ENCODE assay signal across 27 cellular contexts in the genomic region with DNA sequence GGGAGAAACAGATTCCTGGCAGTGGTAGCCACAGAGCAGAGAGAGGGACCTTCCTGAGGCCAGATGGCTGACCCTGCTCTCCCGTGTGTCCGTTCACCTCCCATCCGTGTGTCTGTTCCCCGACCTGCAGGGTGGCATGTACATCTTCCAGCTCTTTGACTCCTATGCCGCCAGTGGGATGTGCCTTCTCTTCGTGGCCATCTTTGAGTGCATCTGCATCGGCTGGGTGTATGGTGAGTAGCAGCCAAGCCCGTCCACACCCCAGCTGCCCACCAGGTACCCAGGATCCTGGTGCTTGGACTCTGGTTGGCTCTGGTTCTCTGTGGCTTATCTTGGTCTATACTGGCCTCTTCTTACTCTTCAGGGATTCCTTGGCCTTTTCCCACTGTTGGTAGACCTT. TPM values are rescaled to one million over a fixed set of nuclear protein-coding genes. Genes with fewer than 3 reads are reported as not detected.
"Had no signal": no experiment of that assay in that cellular context is flagged by ENCODE, and none has a peak within 500 bp of the region (broad histone marks: within the 10 kb centered on the region; RNA-seq: fewer than 3 reads in every experiment).

No MANE protein-coding gene starts in this region.

- DNase-seq: activated B cell treated with CpG ODN at 0.5 μM for 24 hours; activated CD4-positive, alpha-beta memory T cell treated with anti-CD3 and anti-CD28 coated beads, Interleukin-2, amount 10 ng/mL, durations not matched to agents 7 days and 5 days; activated CD4-positive, alpha-beta T cell treated with anti-CD3 and anti-CD28 coated beads for 4 hours; activated CD8-positive, alpha-beta memory T cell treated with anti-CD3 and anti-CD28 coated beads, Interleukin-2, amount 10 ng/mL, durations not matched to agents 7 days and 5 days; activated naive CD4-positive, alpha-beta T cell treated with anti-CD3 and anti-CD28 coated beads, Interleukin-2, amount 10 ng/mL, durations not matched to agents 7 days and 5 days; activated naive CD8-positive, alpha-beta T cell treated with anti-CD3 and anti-CD28 coated beads, Interleukin-2, amount 50 U/mL, for 24 hours; anterior cingulate cortex; cerebellar nuclear complex; cortex of kidney; effector CD4-positive, alpha-beta T cell; nephron progenitor cell; occipital lobe; stimulated activated CD4-positive, alpha-beta T cell treated with anti-CD3 and anti-CD28 coated beads, Interleukin-4, amount 100 ng/mL, for 24 hours; T-helper 1 cell; T-helper 9 cell; testis had no signal

- H3K4me3 Mint-ChIP-seq: activated B cell treated with CpG ODN at 0.5 μM for 24 hours; activated CD4-positive, alpha-beta memory T cell treated with anti-CD3 and anti-CD28 coated beads, Interleukin-2, amount 10 ng/mL, durations not matched to agents 7 days and 5 days; activated CD8-positive, alpha-beta memory T cell treated with anti-CD3 and anti-CD28 coated beads, Interleukin-2, amount 10 ng/mL, durations not matched to agents 7 days and 5 days; activated naive CD4-positive, alpha-beta T cell treated with anti-CD3 and anti-CD28 coated beads, Interleukin-2, amount 10 ng/mL, durations not matched to agents 7 days and 5 days; activated naive CD8-positive, alpha-beta T cell treated with anti-CD3 and anti-CD28 coated beads, Interleukin-2, amount 50 U/mL, for 24 hours; activated T-helper 17 cell treated with anti-CD3 and anti-CD28 coated beads, Interleukin-2, amount 50 U/mL, for 72 hours; mesothelial cell of epicardium; nephron progenitor cell; stimulated activated effector memory CD8-positive, alpha-beta T cell treated with anti-CD3 and anti-CD28 coated beads, Interleukin-12 subunit alpha, Interleukin-12 subunit beta, amount 100 ng/mL, for 72 hours; type B pancreatic cell had no signal

- H3K4me3 ChIP-seq: esophagus muscularis mucosa, lung, prostate gland, right atrium auricular region, smooth muscle cell, testis had no signal

- H3K4me2 ChIP-seq: smooth muscle cell had no signal

- H3K27me3 Mint-ChIP-seq: activated CD4-positive, alpha-beta memory T cell treated with anti-CD3 and anti-CD28 coated beads, Interleukin-2, amount 10 ng/mL, durations not matched to agents 7 days and 5 days; activated CD8-positive, alpha-beta memory T cell treated with anti-CD3 and anti-CD28 coated beads, Interleukin-2, amount 10 ng/mL, durations not matched to agents 7 days and 5 days; activated naive CD4-positive, alpha-beta T cell treated with anti-CD3 and anti-CD28 coated beads, Interleukin-2, amount 10 ng/mL, durations not matched to agents 7 days and 5 days; activated T-helper 17 cell treated with anti-CD3 and anti-CD28 coated beads, Interleukin-2, amount 50 U/mL, for 72 hours had no signal

- H3K9me3 Mint-ChIP-seq: activated B cell treated with CpG ODN at 0.5 μM for 24 hours; activated CD4-positive, alpha-beta memory T cell treated with anti-CD3 and anti-CD28 coated beads, Interleukin-2, amount 10 ng/mL, durations not matched to agents 7 days and 5 days; activated naive CD4-positive, alpha-beta T cell treated with anti-CD3 and anti-CD28 coated beads, Interleukin-2, amount 10 ng/mL, durations not matched to agents 7 days and 5 days; activated naive CD8-positive, alpha-beta T cell treated with anti-CD3 and anti-CD28 coated beads, Interleukin-2, amount 50 U/mL, for 24 hours; activated T-helper 17 cell treated with anti-CD3 and anti-CD28 coated beads, Interleukin-2, amount 50 U/mL, for 72 hours; mesothelial cell of epicardium; nephron progenitor cell; stimulated activated effector memory CD8-positive, alpha-beta T cell treated with anti-CD3 and anti-CD28 coated beads, Interleukin-12 subunit alpha, Interleukin-12 subunit beta, amount 100 ng/mL, for 72 hours; type B pancreatic cell had no signal

- H3K4me1 ChIP-seq: prostate gland, right atrium auricular region had no signal

- H3K9me3 ChIP-seq: esophagus muscularis mucosa, prostate gland, right atrium auricular region, testis had no signal

- H3K36me3 ChIP-seq: esophagus muscularis mucosa, prostate gland, right atrium auricular region had no signal

- H3K27me3 ChIP-seq: right atrium auricular region, testis had no signal

- H3K36me3 Mint-ChIP-seq: activated CD8-positive, alpha-beta memory T cell treated with anti-CD3 and anti-CD28 coated beads, Interleukin-2, amount 10 ng/mL, durations not matched to agents 7 days and 5 days; activated naive CD4-positive, alpha-beta T cell treated with anti-CD3 and anti-CD28 coated beads, Interleukin-2, amount 10 ng/mL, durations not matched to agents 7 days and 5 days; mesothelial cell of epicardium; stimulated activated effector memory CD8-positive, alpha-beta T cell treated with anti-CD3 and anti-CD28 coated beads, Interleukin-12 subunit alpha, Interleukin-12 subunit beta, amount 100 ng/mL, for 72 hours; type B pancreatic cell had no signal

- ATAC-seq: activated CD8-positive, alpha-beta memory T cell treated with anti-CD3 and anti-CD28 coated beads, Interleukin-2, amount 10 ng/mL, durations not matched to agents 7 days and 5 days; activated naive CD8-positive, alpha-beta T cell treated with anti-CD3 and anti-CD28 coated beads, Interleukin-2, amount 50 U/mL, for 24 hours; activated T-helper 17 cell treated with anti-CD3 and anti-CD28 coated beads, Interleukin-2, amount 50 U/mL, for 72 hours; left colon; stimulated activated effector memory CD8-positive, alpha-beta T cell treated with anti-CD3 and anti-CD28 coated beads, Interleukin-12 subunit alpha, Interleukin-12 subunit beta, amount 100 ng/mL, for 72 hours had no signal

- H3K27ac ChIP-seq: esophagus muscularis mucosa, prostate gland, right atrium auricular region, testis had no signal

- H3K27ac Mint-ChIP-seq: activated B cell treated with CpG ODN at 0.5 μM for 24 hours; activated CD4-positive, alpha-beta memory T cell treated with anti-CD3 and anti-CD28 coated beads, Interleukin-2, amount 10 ng/mL, durations not matched to agents 7 days and 5 days; activated CD8-positive, alpha-beta memory T cell treated with anti-CD3 and anti-CD28 coated beads, Interleukin-2, amount 10 ng/mL, durations not matched to agents 7 days and 5 days; activated naive CD4-positive, alpha-beta T cell treated with anti-CD3 and anti-CD28 coated beads, Interleukin-2, amount 10 ng/mL, durations not matched to agents 7 days and 5 days; activated naive CD8-positive, alpha-beta T cell treated with anti-CD3 and anti-CD28 coated beads, Interleukin-2, amount 50 U/mL, for 24 hours; activated T-helper 17 cell treated with anti-CD3 and anti-CD28 coated beads, Interleukin-2, amount 50 U/mL, for 72 hours; mesothelial cell of epicardium; nephron progenitor cell; stimulated activated effector memory CD8-positive, alpha-beta T cell treated with anti-CD3 and anti-CD28 coated beads, Interleukin-12 subunit alpha, Interleukin-12 subunit beta, amount 100 ng/mL, for 72 hours; type B pancreatic cell had no signal

- H3K4me1 Mint-ChIP-seq: activated B cell treated with CpG ODN at 0.5 μM for 24 hours; activated CD4-positive, alpha-beta memory T cell treated with anti-CD3 and anti-CD28 coated beads, Interleukin-2, amount 10 ng/mL, durations not matched to agents 7 days and 5 days; activated CD8-positive, alpha-beta memory T cell treated with anti-CD3 and anti-CD28 coated beads, Interleukin-2, amount 10 ng/mL, durations not matched to agents 7 days and 5 days; activated naive CD4-positive, alpha-beta T cell treated with anti-CD3 and anti-CD28 coated beads, Interleukin-2, amount 10 ng/mL, durations not matched to agents 7 days and 5 days; activated naive CD8-positive, alpha-beta T cell treated with anti-CD3 and anti-CD28 coated beads, Interleukin-2, amount 50 U/mL, for 24 hours; activated T-helper 17 cell treated with anti-CD3 and anti-CD28 coated beads, Interleukin-2, amount 50 U/mL, for 72 hours; nephron progenitor cell; stimulated activated effector memory CD8-positive, alpha-beta T cell treated with anti-CD3 and anti-CD28 coated beads, Interleukin-12 subunit alpha, Interleukin-12 subunit beta, amount 100 ng/mL, for 72 hours had no signal

RNA-seq across cellular contexts. Expression of a gene that starts 59.5 kb away (rescaled TPM):
- total RNA-seq: activated B cell treated with CpG ODN at 0.5 μM for 24 hours; activated CD4-positive, alpha-beta memory T cell treated with anti-CD3 and anti-CD28 coated beads, Interleukin-2, amount 10 ng/mL, durations not matched to agents 7 days and 5 days; activated CD8-positive, alpha-beta memory T cell treated with anti-CD3 and anti-CD28 coated beads, Interleukin-2, amount 10 ng/mL, durations not matched to agents 7 days and 5 days; activated T-helper 17 cell treated with anti-CD3 and anti-CD28 coated beads, Interleukin-2, amount 50 U/mL, for 72 hours; glomerular endothelial cell; mesothelial cell of epicardium had no signal
